ENCODE assay signal across 21 cellular contexts in the genomic region with DNA sequence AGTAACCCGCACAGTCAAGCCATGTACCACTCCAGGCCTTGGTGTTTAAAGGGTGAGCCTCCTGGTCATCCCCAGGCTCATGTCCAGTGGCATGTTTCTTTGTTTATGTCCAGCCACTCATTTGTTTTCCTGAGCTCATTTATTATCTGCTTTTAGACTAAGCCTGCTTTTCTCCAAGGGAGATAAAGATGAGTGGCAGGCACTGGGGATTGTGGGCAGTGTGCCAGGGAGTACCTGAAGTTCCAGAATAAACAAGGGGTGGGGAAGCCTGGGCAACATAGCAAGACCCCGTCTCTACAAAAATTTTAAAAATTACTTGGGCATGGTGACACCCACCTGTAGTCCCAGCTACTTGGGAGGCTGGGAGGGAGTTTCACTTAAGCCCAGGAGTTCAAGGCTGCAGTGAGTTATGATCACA. TPM values are rescaled to one million over a fixed set of nuclear protein-coding genes. Genes with fewer than 3 reads are reported as not detected.
A peak's percentile ranks its signal among the peaks of the same experiment; 100 is the strongest.
DNase-seq lines count a peak whose midpoint lies in the region; ATAC-seq and TF ChIP-seq lines count a peak whose summit lies in the region.
"Had no signal": no experiment of that assay in that cellular context is flagged by ENCODE, and none has a peak within 500 bp of the region (broad histone marks: within the 10 kb centered on the region; RNA-seq: fewer than 3 reads in every experiment).

No MANE protein-coding gene starts in this region.

- peak overlapping the region in 2 of 11 experiments; percentile 44 to 95; a peak in 3 of 22 replicates for H3K9ac ChIP-seq in BLaER1 treated with 17β-estradiol and CSF1 and Interleukin-3, amounts not matched to agents 10 nM and 100 nM

- peak; percentile 5 for DNase-seq in NCI-H69 (lab: John Stamatoyannopoulos, UW)
- DNase-seq in erythroblast (lab: John Stamatoyannopoulos, UW), result peak; percentile 60 to 70
- DNase-seq in osteoblast (ENCODE audit: insufficient read length, low spot score, missing footprints), result no peak
- DNase-seq in NCI-H524 treated with DMSO at 0.1 percent for 48 hours (lab: John Stamatoyannopoulos, UW), result no peak
- no peak for DNase-seq in activated CD4-positive, alpha-beta T cell treated with anti-CD3 and anti-CD28 coated beads, Interleukin-2, amount 50 U/mL, for 4 hours
- DNase-seq in activated T-cell treated with anti-CD3 and anti-CD28 coated beads, Interleukin-2, amount 50 U/mL, for 72 hours, result no peak
- no peak for DNase-seq in amygdala (lab: John Stamatoyannopoulos, UW)
- DNase-seq: activated CD8-positive, alpha-beta T cell treated with anti-CD3 and anti-CD28 coated beads for 36 hours; activated naive CD4-positive, alpha-beta T cell treated with anti-CD3 and anti-CD28 coated beads, Interleukin-2, amount 10 ng/mL, durations not matched to agents 7 days and 5 days; activated T-cell treated with anti-CD3 and anti-CD28 coated beads, Interleukin-2, amount 50 U/mL, for 1 hour; foreskin keratinocyte; kidney glomerular epithelial cell; NCI-H1417; NCI-H2171; NCI-H748 treated with DMSO at 0.1 percent for 48 hours; PC-3; SIG-M5; T-helper 17 cell; WERI-Rb-1 had no signal

- H3K27me3 ChIP-seq in BLaER1 treated with 17β-estradiol and CSF1 and Interleukin-3, amounts not matched to agents 10 nM and 100 nM, result no peaks in the 10 kb centered on the region
- H3K27me3 ChIP-seq in osteoblast (ENCODE audit: insufficient read depth, low read length), result no peaks in the 10 kb centered on the region
- H3K27me3 ChIP-seq: foreskin keratinocyte had no signal

- H3K4me1 ChIP-seq in BLaER1 treated with 17β-estradiol and CSF1 and Interleukin-3, amounts not matched to agents 10 nM and 100 nM, result peaks cover 23 to 63% (median 31%) of the 10 kb centered on the region in 10 experiments
- H3K4me1 ChIP-seq in osteoblast (ENCODE audit: insufficient read depth, low read length), result peaks cover 18% of the 10 kb centered on the region
- H3K4me1 ChIP-seq: foreskin keratinocyte had no signal

- H3K27me3 Mint-ChIP-seq in activated T-cell treated with anti-CD3 and anti-CD28 coated beads, Interleukin-2, amount 50 U/mL, for 72 hours (ENCODE audit: low read depth), result peaks cover 9% of the 10 kb centered on the region
- H3K27me3 Mint-ChIP-seq: memory B cell, T-helper 17 cell had no signal

- H3K4me2 ChIP-seq in BLaER1 treated with 17β-estradiol and CSF1 and Interleukin-3, amounts not matched to agents 10 nM and 100 nM, result peak overlapping the region in 6 of 11 experiments; percentile 89 to 98 (median 94); a peak in 11 of 22 replicates
- peak overlapping the region; percentile 10 for H3K4me2 ChIP-seq in osteoblast (ENCODE audit: insufficient read depth, low read length)

- H3K27ac Mint-ChIP-seq in activated T-cell treated with anti-CD3 and anti-CD28 coated beads, Interleukin-2, amount 50 U/mL, for 72 hours, result no peak overlapping the region
- H3K27ac Mint-ChIP-seq: activated CD8-positive, alpha-beta T cell treated with anti-CD3 and anti-CD28 coated beads for 36 hours; activated naive CD4-positive, alpha-beta T cell treated with anti-CD3 and anti-CD28 coated beads, Interleukin-2, amount 10 ng/mL, durations not matched to agents 7 days and 5 days; memory B cell had no signal

- H3K9me3 ChIP-seq in BLaER1 treated with 17β-estradiol and CSF1 and Interleukin-3, amounts not matched to agents 10 nM and 100 nM (replicated peaks in 1 of 11), result peaks cover 0 to 8% (median 0%) of the 10 kb centered on the region in 11 experiments; a peak in 2 of 22 replicates
- no peaks in the 10 kb centered on the region for H3K9me3 ChIP-seq in osteoblast (ENCODE audit: low read depth, low read length)

- no peak overlapping the region for H3K4me3 Mint-ChIP-seq in activated T-cell treated with anti-CD3 and anti-CD28 coated beads, Interleukin-2, amount 50 U/mL, for 72 hours

- peaks cover 22% of the 10 kb centered on the region for H3K4me1 Mint-ChIP-seq in activated T-cell treated with anti-CD3 and anti-CD28 coated beads, Interleukin-2, amount 50 U/mL, for 72 hours (ENCODE audit: low read depth)

- H2AFZ ChIP-seq in osteoblast (ENCODE audit: low read length), result no peak overlapping the region

- H3K36me3 Mint-ChIP-seq in activated T-cell treated with anti-CD3 and anti-CD28 coated beads, Interleukin-2, amount 50 U/mL, for 72 hours (ENCODE audit: insufficient read depth in 2 of 2), result peaks cover 0 to 4% of the 10 kb centered on the region in 2 donors

- no peak for ATAC-seq in activated T-cell treated with anti-CD3 and anti-CD28 coated beads, Interleukin-2, amount 50 U/mL, for 72 hours (replicated peaks in 1 of 2)
- ATAC-seq: activated CD8-positive, alpha-beta T cell treated with anti-CD3 and anti-CD28 coated beads for 36 hours; foreskin keratinocyte; PC-3; T-helper 17 cell had no signal

- TF ChIP-seq CTCF in osteoblast (IDR thresholded peaks at IDR 0.05; ENCODE audit: extremely low read depth, low read depth, low read length), result no peak

- no peaks in the 10 kb centered on the region for H3K9me3 Mint-ChIP-seq in activated T-cell treated with anti-CD3 and anti-CD28 coated beads, Interleukin-2, amount 50 U/mL, for 72 hours
- H3K9me3 Mint-ChIP-seq: activated CD8-positive, alpha-beta T cell treated with anti-CD3 and anti-CD28 coated beads for 36 hours; activated naive CD4-positive, alpha-beta T cell treated with anti-CD3 and anti-CD28 coated beads, Interleukin-2, amount 10 ng/mL, durations not matched to agents 7 days and 5 days; memory B cell had no signal

- peak overlapping the region in 3 of 10 experiments; percentile 87 to 98 (median 89); a peak in 5 of 20 replicates for H3K4me3 ChIP-seq in BLaER1 treated with 17β-estradiol and CSF1 and Interleukin-3, amounts not matched to agents 10 nM and 100 nM
- H3K4me3 ChIP-seq in osteoblast (ENCODE audit: insufficient read depth, low read length), result no peak overlapping the region

- TF ChIP-seq POLR2A in erythroblast (IDR thresholded peaks at IDR 0.05; ENCODE audit: low read length), result no peak

- H3K27ac ChIP-seq in BLaER1 treated with 17β-estradiol and CSF1 and Interleukin-3, amounts not matched to agents 10 nM and 100 nM, result no peak overlapping the region
- no peak overlapping the region for H3K27ac ChIP-seq in osteoblast (ENCODE audit: low read depth, low read length)
- H3K27ac ChIP-seq: foreskin keratinocyte, WERI-Rb-1 had no signal

- H3K79me2 ChIP-seq in osteoblast (ENCODE audit: insufficient read depth, low read length), result peaks cover 57% of the 10 kb centered on the region

- peaks cover 0 to 29% (median 4%) of the 10 kb centered on the region in 11 experiments; a peak in 6 of 22 replicates for H3K36me3 ChIP-seq in BLaER1 treated with 17β-estradiol and CSF1 and Interleukin-3, amounts not matched to agents 10 nM and 100 nM
- H3K36me3 ChIP-seq in osteoblast (ENCODE audit: insufficient read depth, low read length), result no peaks in the 10 kb centered on the region
- H3K36me3 ChIP-seq: WERI-Rb-1 had no signal

- H4K20me1 ChIP-seq in BLaER1 treated with 17β-estradiol and CSF1 and Interleukin-3, amounts not matched to agents 10 nM and 100 nM, result peaks cover 0 to 49% (median 0%) of the 10 kb centered on the region in 11 experiments; a peak in 6 of 22 replicates
- H4K20me1 ChIP-seq in osteoblast (ENCODE audit: insufficient read depth, low read length), result no peaks in the 10 kb centered on the region

RNA-seq across cellular contexts. Expression of a gene that starts 1.9 kb away (rescaled TPM):
- 38.4 and 43.9 TPM in 2 replicates for total RNA-seq in osteoblast
- 10 to 100 TPM; 25.3 to 30.2 TPM for total RNA-seq in activated T-cell treated with anti-CD3 and anti-CD28 coated beads, Interleukin-2, amount 50 U/mL, for 72 hours

Comparison
In these comparisons a context has a peak if more than half of its experiments do, and no peak if none do; other contexts are left out.
1. DNase-seq: peak in NCI-H69 (single experiment) and erythroblast (2 of 2); none in osteoblast (single experiment), NCI-H524 treated with DMSO at 0.1 percent for 48 hours (single experiment), activated CD4-positive, alpha-beta T cell treated with anti-CD3 and anti-CD28 coated beads, Interleukin-2, amount 50 U/mL, for 4 hours (0 of 2), activated T-cell treated with anti-CD3 and anti-CD28 coated beads, Interleukin-2, amount 50 U/mL, for 72 hours (0 of 2) and amygdala (0 of 56).